ENCODE assay signal across 9 cellular contexts in the genomic region with DNA sequence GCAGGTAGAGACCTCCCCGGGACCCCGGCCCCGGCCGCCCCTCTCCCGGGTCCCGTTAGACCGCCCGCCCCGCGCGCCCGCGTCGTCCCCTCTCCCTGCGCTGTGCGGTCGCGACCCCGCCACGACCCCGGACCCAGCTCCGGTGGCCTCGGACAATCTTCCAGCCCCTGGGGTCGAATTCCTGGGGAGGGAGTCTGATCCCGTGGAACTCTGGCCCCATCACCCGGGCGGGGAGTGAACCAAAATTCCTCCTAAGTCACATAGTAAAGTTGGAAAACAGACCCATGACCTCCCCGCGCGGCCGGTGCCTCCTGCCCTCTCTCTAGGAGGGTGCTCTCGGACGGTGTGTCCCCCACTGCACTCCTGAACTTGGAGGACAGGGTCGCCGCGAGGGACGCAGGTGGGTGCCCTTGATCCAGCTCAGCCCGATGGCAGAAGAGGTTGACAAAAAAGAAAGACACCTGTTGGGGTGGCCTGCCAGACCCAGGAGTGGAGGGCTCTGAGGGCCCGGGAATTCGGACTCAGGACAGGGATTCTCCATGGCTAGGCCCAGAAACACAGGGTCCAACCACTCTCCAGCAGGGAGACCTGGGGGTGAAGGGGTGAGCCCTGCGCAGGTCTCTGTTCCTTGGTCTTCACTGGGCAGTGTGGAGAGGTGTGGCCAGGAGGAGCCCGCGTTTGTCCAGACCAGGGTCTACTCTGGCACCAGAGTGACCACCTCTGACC. TPM values are rescaled to one million over a fixed set of nuclear protein-coding genes. Genes with fewer than 3 reads are reported as not detected.
DNase-seq lines count a peak whose midpoint lies in the region; ATAC-seq and TF ChIP-seq lines count a peak whose summit lies in the region.
"Had no signal": no experiment of that assay in that cellular context is flagged by ENCODE, and none has a peak within 500 bp of the region (broad histone marks: within the 10 kb centered on the region; RNA-seq: fewer than 3 reads in every experiment).

No MANE protein-coding gene starts in this region.

- no peaks in the 10 kb centered on the region for H3K9me3 ChIP-seq in mucosa of descending colon

- ATAC-seq in mucosa of descending colon: peak; percentile 4

- no peak for TF ChIP-seq CTCF in mucosa of descending colon (IDR thresholded peaks at IDR 0.05)

- intact Hi-C loops in mucosa of descending colon (cut with DNase I, micrococcal nuclease): loop anchor here in 1 of 2 donors (10.0 kb wide), 1 partner anchor 75 kb away; a partner anchor contains a TSS

- H3K4me1 ChIP-seq in mucosa of descending colon (ENCODE audit: low read depth): peaks cover 13% of the 10 kb centered on the region

- no peaks in the 10 kb centered on the region for H3K36me3 ChIP-seq in mucosa of descending colon (ENCODE audit: low read depth)

- peak overlapping the region; percentile 11 for H3K4me3 ChIP-seq in mucosa of descending colon

- DNase-seq in 8988T: peak; percentile 76
- peak; percentile 58 for DNase-seq in HuH-7 (ENCODE audit: low spot score)
- DNase-seq in ecto neural progenitor cell (ENCODE audit: low spot score): peak; percentile 75
- DNase-seq in mucosa of descending colon: no peak
- DNase-seq in Kasumi-1 (lab: John Stamatoyannopoulos, UW): no peak
- no peak for DNase-seq in SIG-M5 treated with dmso at 0.1 percent for 504 hours (lab: John Stamatoyannopoulos, UW; ENCODE audit: unreplicated experiment)
- no peak for DNase-seq in NCI-H1105 treated with DMSO at 0.1 percent for 48 hours (lab: John Stamatoyannopoulos, UW)
- DNase-seq in NOMO-1 (lab: John Stamatoyannopoulos, UW; ENCODE audit: unreplicated experiment in 2 of 2): no peak

RNA-seq across cellular contexts. Expression of a gene that starts 0.5 kb away (rescaled TPM):
- total RNA-seq in mucosa of descending colon: 10 to 100 TPM in 2 of 3 donors, 1 to 10 TPM in 1; 3.4 to 37.1 (median 10.2) TPM

RNA-seq across cellular contexts. Expression of a gene that starts 29.8 kb away (rescaled TPM):
- 100 to 1,000 TPM; 221 to 258 (median 236) TPM for total RNA-seq in mucosa of descending colon

RNA-seq across cellular contexts. Expression of a gene that starts 34.1 kb away (rescaled TPM):
- total RNA-seq in mucosa of descending colon: not detected
- total RNA-seq: subcutaneous adipose tissue had no signal

RNA-seq across cellular contexts. Expression of a gene that starts 41.8 kb away (rescaled TPM):
- total RNA-seq in mucosa of descending colon: 10 to 100 TPM in 1 of 3 donors, 1 to 10 TPM in 2; 3.4 to 11.0 (median 8.8) TPM

Comparison
In these comparisons a context has a peak if more than half of its experiments do, and no peak if none do; other contexts are left out.
1. DNase-seq: peak in 8988T (single experiment), HuH-7 (single experiment) and ecto neural progenitor cell (single experiment); none in mucosa of descending colon (0 of 3), Kasumi-1 (0 of 2), SIG-M5 treated with dmso at 0.1 percent for 504 hours (single experiment), NCI-H1105 treated with DMSO at 0.1 percent for 48 hours (single experiment) and NOMO-1 (0 of 2).